Comparison of ENCODE assay signal across 23 cellular contexts in the genomic region with DNA sequence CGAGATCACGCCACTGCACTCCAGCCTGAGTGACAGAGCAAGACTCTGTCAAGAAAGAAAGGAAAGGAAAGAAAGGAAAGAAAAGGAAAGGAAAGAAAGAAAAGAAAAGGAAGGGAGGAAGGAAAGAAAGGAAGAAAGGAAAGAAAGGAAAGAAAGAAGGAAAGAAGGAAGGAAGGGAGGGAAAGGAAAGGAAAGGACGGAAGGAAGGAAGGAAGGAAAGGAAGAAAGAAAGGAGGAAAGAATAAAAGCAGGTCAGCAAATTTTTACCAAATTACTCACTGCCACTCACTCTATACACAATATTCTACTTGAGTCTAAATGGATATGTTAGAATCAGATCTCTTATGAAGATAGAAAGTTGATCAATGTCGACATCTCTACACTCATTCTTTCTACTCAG. TPM values are rescaled to one million over a fixed set of nuclear protein-coding genes. Genes with fewer than 3 reads are reported as not detected.
DNase-seq lines count a peak whose midpoint lies in the region; ATAC-seq, FAIRE-seq and TF ChIP-seq lines count a peak whose summit lies in the region.
"Had no signal": no experiment of that assay in that cellular context is flagged by ENCODE, and none has a peak within 500 bp of the region (broad histone marks: within the 10 kb centered on the region; RNA-seq: fewer than 3 reads in every experiment).

No MANE protein-coding gene starts in this region.

- H3K79me2 ChIP-seq in GM23338 (replicated peaks; ENCODE audit: insufficient read depth), result no peaks in the 10 kb centered on the region
- no peaks in the 10 kb centered on the region for H3K79me2 ChIP-seq in K562 (ENCODE audit: control insufficient read depth, insufficient read depth, low read length)

- H3K27ac ChIP-seq in GM23338 (ENCODE audit: low read depth) (peak overlapping the region; percentile 79), K562 (ENCODE audit: extremely low read depth, low read depth, low read length) (no peak overlapping the region)
- H3K27ac ChIP-seq: C4-2B, HL-60 had no signal

- BruUV-seq in K562 (replicated peaks; lab: Mats Ljungman, UMichigan), result no TSS peak

- H3K4me3 ChIP-seq in GM23338 (no peak overlapping the region), K562 (no peak overlapping the region)
- H3K4me3 ChIP-seq: HAP-1 had no signal

- TF ChIP-seq RAD21 in K562 (CRISPR knock-in tag; conservative IDR thresholded peaks at IDR 0.05 in 1 of 2, IDR thresholded peaks at IDR 0.05 in 1 of 2), result no peak

- H2AFZ ChIP-seq in GM23338 (no peak overlapping the region), K562 (ENCODE audit: low read depth, low read length) (no peak overlapping the region)

- TF ChIP-seq EP300 in K562 (IDR thresholded peaks at IDR 0.05; ENCODE audit: low read length), result no peak

- H3K4me3 Mint-ChIP-seq in activated CD4-positive, alpha-beta T cell treated with anti-CD3 and anti-CD28 coated beads, Interleukin-2, amount 10 ng/mL, durations not matched to agents 24 days and 14 days, result no peak overlapping the region
- no peak overlapping the region for H3K4me3 Mint-ChIP-seq in GM23338
- H3K4me3 Mint-ChIP-seq in glutamatergic neuron (ENCODE audit: unreplicated experiment), result no peak overlapping the region
- H3K4me3 Mint-ChIP-seq: CD4-positive, alpha-beta T cell; IgD-negative memory B cell had no signal

- peak overlapping the region; percentile 11 for H3K27ac Mint-ChIP-seq in activated CD4-positive, alpha-beta T cell treated with anti-CD3 and anti-CD28 coated beads, Interleukin-2, amount 10 ng/mL, durations not matched to agents 24 days and 14 days
- H3K27ac Mint-ChIP-seq in GM23338 (no peak overlapping the region), glutamatergic neuron (ENCODE audit: unreplicated experiment) (peak overlapping the region; percentile 59)
- H3K27ac Mint-ChIP-seq: CD4-positive, alpha-beta T cell; IgD-negative memory B cell had no signal

- no peak for FAIRE-seq in K562 (lab: Jason Lieb, UNC)
- FAIRE-seq: D721Med, GM12892, GM18507, H1 had no signal

- H3K27me3 ChIP-seq in GM23338 (ENCODE audit: insufficient read depth), result no peaks in the 10 kb centered on the region
- no peaks in the 10 kb centered on the region for H3K27me3 ChIP-seq in K562 (ENCODE audit: control insufficient read depth in 2 of 2, insufficient read depth in 2 of 2, low read length in 2 of 2)
- H3K27me3 ChIP-seq: BE2C had no signal

- no peaks in the 10 kb centered on the region for H3K9me1 ChIP-seq in K562 (ENCODE audit: control insufficient read depth, insufficient read depth, low read length)

- H3K9me3 ChIP-seq in K562 (replicated peaks; ENCODE audit: control insufficient read depth, insufficient read depth, low read depth, low read length), result no peaks in the 10 kb centered on the region
- H3K9me3 ChIP-seq: BE2C, Caco-2, HAP-1 had no signal

- H3K4me1 ChIP-seq in GM23338 (ENCODE audit: insufficient read depth) (peaks cover 12% of the 10 kb centered on the region), K562 (replicated peaks in 1 of 2; ENCODE audit: control insufficient read depth in 2 of 2, insufficient read depth in 2 of 2, low read length in 2 of 2) (no peaks in the 10 kb centered on the region; a peak in 1 of 5 replicates)
- H3K4me1 ChIP-seq: BE2C had no signal

- peaks cover 25% of the 10 kb centered on the region for H3K36me3 Mint-ChIP-seq in activated CD4-positive, alpha-beta T cell treated with anti-CD3 and anti-CD28 coated beads, Interleukin-2, amount 10 ng/mL, durations not matched to agents 24 days and 14 days (ENCODE audit: low read depth)
- H3K36me3 Mint-ChIP-seq in GM23338 (ENCODE audit: low read depth) (peaks cover 21% of the 10 kb centered on the region; the same call in 2 of the 3 replicates), glutamatergic neuron (ENCODE audit: unreplicated experiment) (no peaks in the 10 kb centered on the region)

- H3K4me1 Mint-ChIP-seq in activated CD4-positive, alpha-beta T cell treated with anti-CD3 and anti-CD28 coated beads, Interleukin-2, amount 10 ng/mL, durations not matched to agents 24 days and 14 days, result no peaks in the 10 kb centered on the region
- H3K4me1 Mint-ChIP-seq in GM23338 (peaks cover 12% of the 10 kb centered on the region), glutamatergic neuron (ENCODE audit: low read depth, unreplicated experiment) (no peaks in the 10 kb centered on the region)
- H3K4me1 Mint-ChIP-seq: IgD-negative memory B cell had no signal

- DNase-seq in activated CD4-positive, alpha-beta T cell treated with anti-CD3 and anti-CD28 coated beads, Interleukin-2, amount 10 ng/mL, durations not matched to agents 24 days and 14 days, result no peak
- no peak for DNase-seq in activated CD4-positive, alpha-beta T cell treated with anti-CD3 and anti-CD28 coated beads for 1 hour
- no peak for DNase-seq in GM23338 (ENCODE audit: low spot score)
- no peak for DNase-seq in K562 (ENCODE audit: extremely low read depth in 1 of 4, low spot score in 3 of 4)
- DNase-seq in glutamatergic neuron, result no peak
- DNase-seq in DMS153 treated with DMSO at 0.1 percent for 48 hours (lab: John Stamatoyannopoulos, UW; ENCODE audit: unreplicated experiment), result no peak
- DNase-seq: 8988T; BE2C; Caco-2; CD4-positive, alpha-beta T cell; DMS79; GDM1; KG1 had no signal

- H4K20me1 ChIP-seq in GM23338 (replicated peaks; ENCODE audit: insufficient read depth) (no peaks in the 10 kb centered on the region), K562 (replicated peaks; ENCODE audit: control insufficient read depth, insufficient read depth, low read length) (no peaks in the 10 kb centered on the region)

- CTCF ChIA-PET in K562 (lab: Yijun Ruan, JAX; ENCODE audit: low intra/inter-chr PET ratio), result no interaction called here

- ATAC-seq in GM23338 (no peak), K562 (no peak), HG02840 (IDR thresholded peaks at IDR 0.05; ENCODE audit: low FRiP score, unreplicated experiment) (no peak), GM21576 (IDR thresholded peaks at IDR 0.05; ENCODE audit: unreplicated experiment) (no peak)

- TF ChIP-seq CTCF in GM23338 (conservative IDR thresholded peaks at IDR 0.05; ENCODE audit: low read depth in 2 of 2) (no peak), K562 (IDR thresholded peaks at IDR 0.05 in 2 of 3, conservative IDR thresholded peaks at IDR 0.05 in 1 of 3; ENCODE audit: insufficient read depth in 2 of 3, low read depth in 1 of 3, low read length in 3 of 3) (no peak), glutamatergic neuron (IDR thresholded peaks at IDR 0.05; ENCODE audit: partially characterized antibody, unreplicated experiment) (no peak)

- H3K27me3 Mint-ChIP-seq in activated CD4-positive, alpha-beta T cell treated with anti-CD3 and anti-CD28 coated beads, Interleukin-2, amount 10 ng/mL, durations not matched to agents 24 days and 14 days, result no peaks in the 10 kb centered on the region
- H3K27me3 Mint-ChIP-seq in GM23338 (ENCODE audit: insufficient read depth, low read depth, poor library complexity) (peaks cover 4% of the 10 kb centered on the region), glutamatergic neuron (ENCODE audit: unreplicated experiment) (no peaks in the 10 kb centered on the region)
- H3K27me3 Mint-ChIP-seq: CD4-positive, alpha-beta T cell; IgD-negative memory B cell had no signal

- H3F3A ChIP-seq in GM23338 (replicated peaks; ENCODE audit: low read depth), result peaks cover 7% of the 10 kb centered on the region; the same call in 1 of the 2 replicates

- H3K9me3 Mint-ChIP-seq in activated CD4-positive, alpha-beta T cell treated with anti-CD3 and anti-CD28 coated beads, Interleukin-2, amount 10 ng/mL, durations not matched to agents 24 days and 14 days, result no peaks in the 10 kb centered on the region
- H3K9me3 Mint-ChIP-seq in GM23338, result no peaks in the 10 kb centered on the region
- no peaks in the 10 kb centered on the region for H3K9me3 Mint-ChIP-seq in glutamatergic neuron (ENCODE audit: unreplicated experiment)
- H3K9me3 Mint-ChIP-seq: CD4-positive, alpha-beta T cell; IgD-negative memory B cell had no signal

- in situ Hi-C loops in K562 (cut with MboI), result no loop called here

- H3K36me3 ChIP-seq in GM23338 (ENCODE audit: insufficient read depth) (peaks cover 7% of the 10 kb centered on the region), K562 (ENCODE audit: control insufficient read depth, insufficient read depth, low read length) (peaks cover 57% of the 10 kb centered on the region)

- no peak overlapping the region for H3K9ac ChIP-seq in K562 (ENCODE audit: insufficient read depth in 1 of 2, low read depth in 2 of 2, low read length in 2 of 2)

- no peak for TF ChIP-seq POLR2A in K562 (conservative IDR thresholded peaks at IDR 0.05)

- WGBS in K562 (ENCODE audit: insufficient coverage, low coverage, missing lambda C conversion rate), result 93% methylated on average over 2 of the region's 4 CpGs

- H3K9me2 ChIP-seq in GM23338 (ENCODE audit: insufficient read depth), result no peaks in the 10 kb centered on the region

- intact Hi-C loops in activated CD4-positive, alpha-beta T cell treated with anti-CD3 and anti-CD28 coated beads, Interleukin-2, amount 10 ng/mL, durations not matched to agents 24 days and 14 days (cut with micrococcal nuclease), result no loop called here
- intact Hi-C loops in K562 (cut with micrococcal nuclease), result no loop called here

- POLR2A ChIA-PET in K562 (lab: Yijun Ruan, JAX), result interaction anchor here (0.7 to 1.9 kb wide), 2 partner anchors 11 to 241 kb away, joined by 4 to 6 read pairs; no protein-coding TSS in a partner anchor

- no peak overlapping the region for H3K4me2 ChIP-seq in GM23338
- H3K4me2 ChIP-seq in K562 (ENCODE audit: insufficient read depth, low read length), result no peak overlapping the region

RNA-seq across cellular contexts. Expression of a gene that starts 49.8 kb away (rescaled TPM):
- total RNA-seq in activated CD4-positive, alpha-beta T cell treated with anti-CD3 and anti-CD28 coated beads, Interleukin-2, amount 10 ng/mL, durations not matched to agents 24 days and 14 days, result 0.07 TPM in 2 replicates
- total RNA-seq in GM23338 (2014; rRNA removed; shearing (Covaris generic)), result 20.8 and 22.9 TPM in 2 replicates
- polyA plus RNA-seq in GM23338 (2016; fragmentation: Nextera tagmentation; extraction: Ambion mirVana) (18.5 and 20.4 TPM in 2 replicates), K562 (2011; rRNA removed) (1.4 and 1.9 TPM in 2 replicates), K562 (2014; fragmentation: Illumina TruSeq; extraction: Trizol) (1.3 TPM in 2 replicates), K562 (2014; fragmentation: Nextera tagmentation; extraction: Ambion mirVana) (under 1 TPM; 0.15 to 0.39 TPM), K562 (2014; rRNA removed) (0.77 and 1.8 TPM in 2 replicates)
- 0.55 and 1.2 TPM in 2 replicates for total RNA-seq in K562 (2011; cell fraction: chromatin; rRNA removed; ENCODE audit: low replicate concordance)
- total RNA-seq in K562 (2011; cell fraction: nucleolus; rRNA removed), result 0.53 and 0.83 TPM in 2 replicates
- total RNA-seq in K562 (2011; cell fraction: nucleoplasm; rRNA removed), result 0.88 and 1.5 TPM in 2 replicates
- total RNA-seq in K562 (2014; rRNA removed) (0.68 and 1.3 TPM in 2 replicates), K562 (2014; rRNA removed; fragmentation: Illumina TruSeq; extraction: Trizol) (0.98 and 0.99 TPM in 2 replicates), K562 (2015; rRNA removed; fragmentation: Illumina TruSeq; extraction: Trizol) (1.4 TPM in 2 replicates), K562 (2021) (1.8 TPM in 2 replicates), glutamatergic neuron (ENCODE audit: unreplicated experiment) (75.8 TPM)
- 1.7 and 2.9 TPM in 2 replicates for polyA plus RNA-seq in K562 (2011; cell fraction: cytosol; rRNA removed)
- polyA plus RNA-seq in K562 (2011; cell fraction: nucleus; rRNA removed), result 1.1 and 1.3 TPM in 2 replicates
- 1.4 and 2.6 TPM in 2 replicates for polyA plus RNA-seq in K562 (2012)
- polyA minus RNA-seq in K562 (2011; rRNA and poly(A)+ RNA removed), result 1.1 and 1.8 TPM in 2 replicates
- 0.48 and 0.64 TPM in 2 replicates for polyA minus RNA-seq in K562 (2011; cell fraction: cytosol; rRNA and poly(A)+ RNA removed)
- polyA minus RNA-seq in K562 (2011; cell fraction: nucleus; rRNA and poly(A)+ RNA removed), result 0.11 and 0.13 TPM in 2 replicates

RNA-seq across cellular contexts. Expression of a gene that starts 50.3 kb away (rescaled TPM):
- 88.1 and 93.3 TPM in 2 replicates for total RNA-seq in activated CD4-positive, alpha-beta T cell treated with anti-CD3 and anti-CD28 coated beads, Interleukin-2, amount 10 ng/mL, durations not matched to agents 24 days and 14 days
- total RNA-seq in GM23338 (2014; rRNA removed; shearing (Covaris generic)), result 31.9 and 45.9 TPM in 2 replicates
- 37.8 and 43.2 TPM in 2 replicates for polyA plus RNA-seq in GM23338 (2016; fragmentation: Nextera tagmentation; extraction: Ambion mirVana)
- total RNA-seq in K562 (2011; cell fraction: chromatin; rRNA removed; ENCODE audit: low replicate concordance), result 71.2 and 176 TPM in 2 replicates
- total RNA-seq in K562 (2011; cell fraction: nucleolus; rRNA removed), result 45.0 and 58.7 TPM in 2 replicates
- 95.6 and 115 TPM in 2 replicates for total RNA-seq in K562 (2011; cell fraction: nucleoplasm; rRNA removed)
- total RNA-seq in K562 (2014; rRNA removed), result 68.4 and 82.5 TPM in 2 replicates
- total RNA-seq in K562 (2014; rRNA removed; fragmentation: Illumina TruSeq; extraction: Trizol), result 73.2 and 79.1 TPM in 2 replicates
- total RNA-seq in K562 (2015; rRNA removed; fragmentation: Illumina TruSeq; extraction: Trizol), result 59.0 and 61.6 TPM in 2 replicates
- total RNA-seq in K562 (2021), result 60.2 and 62.3 TPM in 2 replicates
- 49.7 and 95.3 TPM in 2 replicates for polyA plus RNA-seq in K562 (2011; rRNA removed)
- polyA plus RNA-seq in K562 (2011; cell fraction: cytosol; rRNA removed), result 59.2 and 99.4 TPM in 2 replicates
- polyA plus RNA-seq in K562 (2011; cell fraction: nucleus; rRNA removed), result 34.4 and 81.1 TPM in 2 replicates
- polyA plus RNA-seq in K562 (2012), result 55.7 and 71.7 TPM in 2 replicates
- 74.8 and 77.1 TPM in 2 replicates for polyA plus RNA-seq in K562 (2014; fragmentation: Illumina TruSeq; extraction: Trizol)
- polyA plus RNA-seq in K562 (2014; fragmentation: Nextera tagmentation; extraction: Ambion mirVana), result 10 to 100 TPM; 25.9 to 35.6 TPM
- polyA plus RNA-seq in K562 (2014; rRNA removed), result 56.5 and 60.1 TPM in 2 replicates
- 143 and 194 TPM in 2 replicates for polyA minus RNA-seq in K562 (2011; rRNA and poly(A)+ RNA removed)
- 33.9 and 77.6 TPM in 2 replicates for polyA minus RNA-seq in K562 (2011; cell fraction: cytosol; rRNA and poly(A)+ RNA removed)
- polyA minus RNA-seq in K562 (2011; cell fraction: nucleus; rRNA and poly(A)+ RNA removed), result 42.5 and 54.0 TPM in 2 replicates
- total RNA-seq in glutamatergic neuron (ENCODE audit: unreplicated experiment), result 11.3 TPM

RNA-seq across cellular contexts. Expression of a gene that starts 52.7 kb away (rescaled TPM):
- total RNA-seq in activated CD4-positive, alpha-beta T cell treated with anti-CD3 and anti-CD28 coated beads, Interleukin-2, amount 10 ng/mL, durations not matched to agents 24 days and 14 days, result 17.9 and 18.8 TPM in 2 replicates
- 227 and 300 TPM in 2 replicates for total RNA-seq in GM23338 (2014; rRNA removed; shearing (Covaris generic))
- polyA plus RNA-seq in GM23338 (2016; fragmentation: Nextera tagmentation; extraction: Ambion mirVana) (233 and 267 TPM in 2 replicates), K562 (2011; rRNA removed) (46.3 and 61.6 TPM in 2 replicates), K562 (2014; fragmentation: Illumina TruSeq; extraction: Trizol) (108 and 109 TPM in 2 replicates), K562 (2014; fragmentation: Nextera tagmentation; extraction: Ambion mirVana) (10 to 100 TPM; 29.4 to 46.0 TPM), K562 (2014; rRNA removed) (62.2 and 66.7 TPM in 2 replicates)
- total RNA-seq in K562 (2011; cell fraction: chromatin; rRNA removed; ENCODE audit: low replicate concordance), result 30.5 and 61.9 TPM in 2 replicates
- total RNA-seq in K562 (2011; cell fraction: nucleolus; rRNA removed), result 43.8 and 46.4 TPM in 2 replicates
- 40.5 and 42.9 TPM in 2 replicates for total RNA-seq in K562 (2011; cell fraction: nucleoplasm; rRNA removed)
- total RNA-seq in K562 (2014; rRNA removed) (72.5 and 96.7 TPM in 2 replicates), K562 (2014; rRNA removed; fragmentation: Illumina TruSeq; extraction: Trizol) (58.6 and 60.6 TPM in 2 replicates), K562 (2015; rRNA removed; fragmentation: Illumina TruSeq; extraction: Trizol) (94.7 and 97.8 TPM in 2 replicates), K562 (2021) (141 and 153 TPM in 2 replicates), glutamatergic neuron (ENCODE audit: unreplicated experiment) (413 TPM)
- 43.4 and 85.3 TPM in 2 replicates for polyA plus RNA-seq in K562 (2011; cell fraction: cytosol; rRNA removed)
- polyA plus RNA-seq in K562 (2011; cell fraction: nucleus; rRNA removed), result 24.4 and 32.6 TPM in 2 replicates
- 310 and 384 TPM in 2 replicates for polyA plus RNA-seq in K562 (2012)
- 83.5 and 143 TPM in 2 replicates for polyA minus RNA-seq in K562 (2011; rRNA and poly(A)+ RNA removed)
- polyA minus RNA-seq in K562 (2011; cell fraction: cytosol; rRNA and poly(A)+ RNA removed), result 71.9 and 78.2 TPM in 2 replicates
- polyA minus RNA-seq in K562 (2011; cell fraction: nucleus; rRNA and poly(A)+ RNA removed), result 13.9 and 17.1 TPM in 2 replicates
